Comparison of ENCODE assay signal across 1 cellular context in the genomic region with DNA sequence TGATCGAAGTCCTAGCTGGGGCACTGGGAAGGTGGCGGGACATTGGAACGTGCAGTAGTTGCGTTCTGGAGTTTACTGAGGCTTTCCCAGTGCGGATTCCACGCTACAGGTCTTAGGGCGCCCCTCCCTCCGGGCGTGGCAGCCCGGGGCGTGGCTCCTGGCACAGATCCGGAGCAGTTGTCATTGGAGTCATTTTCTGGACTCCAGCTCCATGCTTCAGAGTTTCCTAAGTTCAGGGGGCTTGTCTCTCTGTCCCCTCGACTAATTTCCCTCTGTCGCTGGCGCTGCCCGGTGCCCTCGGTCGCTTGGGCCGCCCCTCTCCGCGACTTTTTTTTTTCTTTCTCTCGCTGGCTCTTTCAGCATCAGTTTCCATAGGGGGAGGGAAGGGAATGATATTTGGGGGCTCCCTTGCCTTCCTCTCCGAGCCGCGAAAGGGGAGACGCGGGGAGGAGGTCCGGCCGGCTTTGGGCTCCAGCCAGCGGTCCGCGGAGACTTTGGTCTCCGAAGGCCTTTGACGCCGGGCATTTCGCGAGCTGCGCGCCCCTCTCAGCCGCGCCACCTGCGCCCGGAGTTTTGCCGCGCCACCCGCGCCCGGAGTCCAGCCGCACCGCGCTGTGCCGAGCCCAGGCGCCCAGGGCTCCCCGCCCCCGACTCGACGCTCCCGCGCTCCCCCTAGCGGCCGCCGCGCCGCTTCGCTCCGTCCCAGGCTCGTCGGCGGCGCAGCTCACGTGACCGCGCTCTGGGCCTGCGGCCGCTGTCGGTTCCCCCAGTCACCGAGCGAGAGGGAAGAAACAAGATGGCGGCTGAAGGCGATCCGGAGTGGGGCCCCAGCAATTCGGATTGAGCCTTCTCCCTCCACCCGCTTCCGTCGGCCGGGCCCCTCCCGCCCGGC.
TF ChIP-seq lines count a peak whose summit lies in the region.

A gene with protein sequence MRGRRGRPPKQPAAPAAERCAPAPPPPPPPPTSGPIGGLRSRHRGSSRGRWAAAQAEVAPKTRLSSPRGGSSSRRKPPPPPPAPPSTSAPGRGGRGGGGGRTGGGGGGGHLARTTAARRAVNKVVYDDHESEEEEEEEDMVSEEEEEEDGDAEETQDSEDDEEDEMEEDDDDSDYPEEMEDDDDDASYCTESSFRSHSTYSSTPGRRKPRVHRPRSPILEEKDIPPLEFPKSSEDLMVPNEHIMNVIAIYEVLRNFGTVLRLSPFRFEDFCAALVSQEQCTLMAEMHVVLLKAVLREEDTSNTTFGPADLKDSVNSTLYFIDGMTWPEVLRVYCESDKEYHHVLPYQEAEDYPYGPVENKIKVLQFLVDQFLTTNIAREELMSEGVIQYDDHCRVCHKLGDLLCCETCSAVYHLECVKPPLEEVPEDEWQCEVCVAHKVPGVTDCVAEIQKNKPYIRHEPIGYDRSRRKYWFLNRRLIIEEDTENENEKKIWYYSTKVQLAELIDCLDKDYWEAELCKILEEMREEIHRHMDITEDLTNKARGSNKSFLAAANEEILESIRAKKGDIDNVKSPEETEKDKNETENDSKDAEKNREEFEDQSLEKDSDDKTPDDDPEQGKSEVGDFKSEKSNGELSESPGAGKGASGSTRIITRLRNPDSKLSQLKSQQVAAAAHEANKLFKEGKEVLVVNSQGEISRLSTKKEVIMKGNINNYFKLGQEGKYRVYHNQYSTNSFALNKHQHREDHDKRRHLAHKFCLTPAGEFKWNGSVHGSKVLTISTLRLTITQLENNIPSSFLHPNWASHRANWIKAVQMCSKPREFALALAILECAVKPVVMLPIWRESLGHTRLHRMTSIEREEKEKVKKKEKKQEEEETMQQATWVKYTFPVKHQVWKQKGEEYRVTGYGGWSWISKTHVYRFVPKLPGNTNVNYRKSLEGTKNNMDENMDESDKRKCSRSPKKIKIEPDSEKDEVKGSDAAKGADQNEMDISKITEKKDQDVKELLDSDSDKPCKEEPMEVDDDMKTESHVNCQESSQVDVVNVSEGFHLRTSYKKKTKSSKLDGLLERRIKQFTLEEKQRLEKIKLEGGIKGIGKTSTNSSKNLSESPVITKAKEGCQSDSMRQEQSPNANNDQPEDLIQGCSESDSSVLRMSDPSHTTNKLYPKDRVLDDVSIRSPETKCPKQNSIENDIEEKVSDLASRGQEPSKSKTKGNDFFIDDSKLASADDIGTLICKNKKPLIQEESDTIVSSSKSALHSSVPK (N-terminal part only) (plus strand): TSS at position 769 of the 892 bp plus-strand sequence. CDS start 222 bp downstream, outside the sequence.

TF ChIP-seq in K562, 482 proteins besides CTCF, POLR2A, EP300 and RAD21 (continued from another document):
- peak; percentile 36 for TF ChIP-seq MGA (IDR thresholded peaks at IDR 0.05)
